In the genomic region with DNA sequence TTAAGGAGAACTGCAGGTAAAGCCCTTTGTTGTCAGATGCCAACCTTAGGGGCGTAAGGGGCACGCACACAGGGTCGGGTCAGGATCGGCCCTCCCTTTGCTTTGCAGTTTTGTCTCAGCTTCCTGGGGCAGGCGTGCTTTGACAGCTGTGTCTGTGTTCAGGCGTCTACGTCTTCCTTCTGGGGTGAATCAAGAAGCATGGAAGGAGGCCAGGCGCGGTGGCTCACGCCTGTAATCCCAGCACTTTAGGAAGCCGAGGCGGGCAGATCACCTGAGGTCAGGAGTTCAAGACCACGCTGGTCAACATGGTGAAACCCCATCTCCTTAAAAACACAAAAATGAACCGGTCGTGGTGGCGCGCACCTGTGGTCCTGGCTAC, we compare ENCODE assay signal across 1 cellular context.
TF ChIP-seq lines count a peak whose summit lies in the region.

No MANE protein-coding gene starts in this region.

TF ChIP-seq in HepG2, 621 proteins besides CTCF, POLR2A, EP300 and RAD21:
- TF ChIP-seq ZNF770 (CRISPR knock-in tag; IDR thresholded peaks at IDR 0.05) = 0 out of 2 replicates have a peak, but pooled peaks have one; percentile 47
- no peak for TF ChIP-seq ZNF513 (CRISPR knock-in tag; conservative IDR thresholded peaks at IDR 0.05)
- TF ChIP-seq ZNF333 (CRISPR knock-in tag; IDR thresholded peaks at IDR 0.05; ENCODE audit: borderline replicate concordance) = no peak
- 0 out of 2 replicates have a peak, but pooled peaks have one; percentile 12 for TF ChIP-seq CBX5 (CRISPR knock-in tag; IDR thresholded peaks at IDR 0.05; ENCODE audit: borderline replicate concordance)
- no peak for TF ChIP-seq ESRRA (CRISPR knock-in tag; IDR thresholded peaks at IDR 0.05; ENCODE audit: low read depth)
- TF ChIP-seq, protein P1, sequence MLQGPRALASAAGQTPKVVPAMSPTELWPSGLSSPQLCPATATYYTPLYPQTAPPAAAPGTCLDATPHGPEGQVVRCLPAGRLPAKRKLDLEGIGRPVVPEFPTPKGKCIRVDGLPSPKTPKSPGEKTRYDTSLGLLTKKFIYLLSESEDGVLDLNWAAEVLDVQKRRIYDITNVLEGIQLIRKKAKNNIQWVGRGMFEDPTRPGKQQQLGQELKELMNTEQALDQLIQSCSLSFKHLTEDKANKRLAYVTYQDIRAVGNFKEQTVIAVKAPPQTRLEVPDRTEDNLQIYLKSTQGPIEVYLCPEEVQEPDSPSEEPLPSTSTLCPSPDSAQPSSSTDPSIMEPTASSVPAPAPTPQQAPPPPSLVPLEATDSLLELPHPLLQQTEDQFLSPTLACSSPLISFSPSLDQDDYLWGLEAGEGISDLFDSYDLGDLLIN (CRISPR knock-in tag; IDR thresholded peaks at IDR 0.05; ENCODE audit: borderline replicate concordance) = 0 out of 2 replicates have a peak, but pooled peaks have one; percentile 64
- 0 out of 2 replicates have a peak, but pooled peaks have one; percentile 0 for TF ChIP-seq ZNF629 (CRISPR knock-in tag; conservative IDR thresholded peaks at IDR 0.05)
- TF ChIP-seq KDM5B (CRISPR knock-in tag; IDR thresholded peaks at IDR 0.05; ENCODE audit: borderline replicate concordance) = 0 out of 2 replicates have a peak, but pooled peaks have one; percentile 24
- TF ChIP-seq, protein P2, sequence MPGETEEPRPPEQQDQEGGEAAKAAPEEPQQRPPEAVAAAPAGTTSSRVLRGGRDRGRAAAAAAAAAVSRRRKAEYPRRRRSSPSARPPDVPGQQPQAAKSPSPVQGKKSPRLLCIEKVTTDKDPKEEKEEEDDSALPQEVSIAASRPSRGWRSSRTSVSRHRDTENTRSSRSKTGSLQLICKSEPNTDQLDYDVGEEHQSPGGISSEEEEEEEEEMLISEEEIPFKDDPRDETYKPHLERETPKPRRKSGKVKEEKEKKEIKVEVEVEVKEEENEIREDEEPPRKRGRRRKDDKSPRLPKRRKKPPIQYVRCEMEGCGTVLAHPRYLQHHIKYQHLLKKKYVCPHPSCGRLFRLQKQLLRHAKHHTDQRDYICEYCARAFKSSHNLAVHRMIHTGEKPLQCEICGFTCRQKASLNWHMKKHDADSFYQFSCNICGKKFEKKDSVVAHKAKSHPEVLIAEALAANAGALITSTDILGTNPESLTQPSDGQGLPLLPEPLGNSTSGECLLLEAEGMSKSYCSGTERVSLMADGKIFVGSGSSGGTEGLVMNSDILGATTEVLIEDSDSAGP (CRISPR knock-in tag; IDR thresholded peaks at IDR 0.05; ENCODE audit: borderline replicate concordance) = 0 out of 2 replicates have a peak, but pooled peaks have one; percentile 15
- 0 out of 2 replicates have a peak, but pooled peaks have one; percentile 43 for TF ChIP-seq ZNF577 (CRISPR knock-in tag; IDR thresholded peaks at IDR 0.05; ENCODE audit: borderline replicate concordance, low read depth)
- TF ChIP-seq ZNF563 (CRISPR knock-in tag; IDR thresholded peaks at IDR 0.05) = 0 out of 2 replicates have a peak, but pooled peaks have one; percentile 18
- TF ChIP-seq, protein P3, sequence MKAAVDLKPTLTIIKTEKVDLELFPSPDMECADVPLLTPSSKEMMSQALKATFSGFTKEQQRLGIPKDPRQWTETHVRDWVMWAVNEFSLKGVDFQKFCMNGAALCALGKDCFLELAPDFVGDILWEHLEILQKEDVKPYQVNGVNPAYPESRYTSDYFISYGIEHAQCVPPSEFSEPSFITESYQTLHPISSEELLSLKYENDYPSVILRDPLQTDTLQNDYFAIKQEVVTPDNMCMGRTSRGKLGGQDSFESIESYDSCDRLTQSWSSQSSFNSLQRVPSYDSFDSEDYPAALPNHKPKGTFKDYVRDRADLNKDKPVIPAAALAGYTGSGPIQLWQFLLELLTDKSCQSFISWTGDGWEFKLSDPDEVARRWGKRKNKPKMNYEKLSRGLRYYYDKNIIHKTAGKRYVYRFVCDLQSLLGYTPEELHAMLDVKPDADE (CRISPR knock-in tag; IDR thresholded peaks at IDR 0.05) = 0 out of 2 replicates have a peak, but pooled peaks have one; percentile 6
- no peak for TF ChIP-seq KIAA2018 (CRISPR knock-in tag; IDR thresholded peaks at IDR 0.05; ENCODE audit: borderline replicate concordance)
- TF ChIP-seq, protein P4, sequence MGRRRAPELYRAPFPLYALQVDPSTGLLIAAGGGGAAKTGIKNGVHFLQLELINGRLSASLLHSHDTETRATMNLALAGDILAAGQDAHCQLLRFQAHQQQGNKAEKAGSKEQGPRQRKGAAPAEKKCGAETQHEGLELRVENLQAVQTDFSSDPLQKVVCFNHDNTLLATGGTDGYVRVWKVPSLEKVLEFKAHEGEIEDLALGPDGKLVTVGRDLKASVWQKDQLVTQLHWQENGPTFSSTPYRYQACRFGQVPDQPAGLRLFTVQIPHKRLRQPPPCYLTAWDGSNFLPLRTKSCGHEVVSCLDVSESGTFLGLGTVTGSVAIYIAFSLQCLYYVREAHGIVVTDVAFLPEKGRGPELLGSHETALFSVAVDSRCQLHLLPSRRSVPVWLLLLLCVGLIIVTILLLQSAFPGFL (CRISPR knock-in tag; IDR thresholded peaks at IDR 0.05) = peak; percentile 66; the same call in 1 of the 2 replicates
- 0 out of 2 replicates have a peak, but pooled peaks have one; percentile 6 for TF ChIP-seq HIVEP1 (CRISPR knock-in tag; IDR thresholded peaks at IDR 0.05)
- TF ChIP-seq ZNF343 (CRISPR knock-in tag; IDR thresholded peaks at IDR 0.05) = 0 out of 2 replicates have a peak, but pooled peaks have one; percentile 8
- TF ChIP-seq ZNF710 (CRISPR knock-in tag; IDR thresholded peaks at IDR 0.05; ENCODE audit: borderline replicate concordance) = 0 out of 2 replicates have a peak, but pooled peaks have one; percentile 10
- TF ChIP-seq, protein P5, sequence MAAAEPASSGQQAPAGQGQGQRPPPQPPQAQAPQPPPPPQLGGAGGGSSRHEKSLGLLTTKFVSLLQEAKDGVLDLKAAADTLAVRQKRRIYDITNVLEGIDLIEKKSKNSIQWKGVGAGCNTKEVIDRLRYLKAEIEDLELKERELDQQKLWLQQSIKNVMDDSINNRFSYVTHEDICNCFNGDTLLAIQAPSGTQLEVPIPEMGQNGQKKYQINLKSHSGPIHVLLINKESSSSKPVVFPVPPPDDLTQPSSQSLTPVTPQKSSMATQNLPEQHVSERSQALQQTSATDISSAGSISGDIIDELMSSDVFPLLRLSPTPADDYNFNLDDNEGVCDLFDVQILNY (CRISPR knock-in tag; conservative IDR thresholded peaks at IDR 0.05) = no peak
